2 cellular contexts compared by ENCODE assay signal in genomic region chr16:508884-509736, GRCh38.
TF ChIP-seq lines count a peak whose summit lies in the region.

No MANE protein-coding gene starts in this region.

TF ChIP-seq in IMR-90, 13 proteins besides CTCF, POLR2A, EP300 and RAD21:
- TF ChIP-seq SMC3 (IDR thresholded peaks at IDR 0.05; ENCODE audit: low read depth, low read length) (no peak), ELK1 (IDR thresholded peaks at IDR 0.05; ENCODE audit: borderline replicate concordance, low read depth, low read length) (no peak), NFE2L2 (IDR thresholded peaks at IDR 0.05; ENCODE audit: low read depth, low read length) (no peak), MAFK (IDR thresholded peaks at IDR 0.05; ENCODE audit: low read depth, low read length) (no peak), MAZ (IDR thresholded peaks at IDR 0.05; ENCODE audit: borderline replicate concordance, low read depth, low read length) (no peak), RFX5 (IDR thresholded peaks at IDR 0.05; ENCODE audit: low read depth, low read length) (no peak), MXI1 (IDR thresholded peaks at IDR 0.05; ENCODE audit: borderline replicate concordance, low read depth, low read length) (no peak), CEBPB (IDR thresholded peaks at IDR 0.05; ENCODE audit: low read depth, low read length) (no peak), RCOR1 (IDR thresholded peaks at IDR 0.05; ENCODE audit: insufficient replicate concordance, low read length) (no peak), CHD1 (IDR thresholded peaks at IDR 0.05; ENCODE audit: low read depth, low read length) (no peak), FOS (IDR thresholded peaks at IDR 0.05; ENCODE audit: low read depth, low read length) (no peak), BHLHE40 (IDR thresholded peaks at IDR 0.05; ENCODE audit: low read depth, low read length) (no peak)
- TF ChIP-seq, protein P1, sequence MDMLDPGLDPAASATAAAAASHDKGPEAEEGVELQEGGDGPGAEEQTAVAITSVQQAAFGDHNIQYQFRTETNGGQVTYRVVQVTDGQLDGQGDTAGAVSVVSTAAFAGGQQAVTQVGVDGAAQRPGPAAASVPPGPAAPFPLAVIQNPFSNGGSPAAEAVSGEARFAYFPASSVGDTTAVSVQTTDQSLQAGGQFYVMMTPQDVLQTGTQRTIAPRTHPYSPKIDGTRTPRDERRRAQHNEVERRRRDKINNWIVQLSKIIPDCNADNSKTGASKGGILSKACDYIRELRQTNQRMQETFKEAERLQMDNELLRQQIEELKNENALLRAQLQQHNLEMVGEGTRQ (IDR thresholded peaks at IDR 0.05; ENCODE audit: low read depth, low read length): no peak

TF ChIP-seq in endothelial cell of umbilical vein, 7 proteins besides CTCF, POLR2A, EP300 and RAD21:
- TF ChIP-seq EZH2 (IDR thresholded peaks at IDR 0.05; ENCODE audit: borderline replicate concordance, low read depth, low read length, severe bottlenecking): no peak
- no peak for TF ChIP-seq FOS (IDR thresholded peaks at IDR 0.05; ENCODE audit: borderline replicate concordance, insufficient read depth, low read length)
- TF ChIP-seq POLR2AphosphoS5 (IDR thresholded peaks at IDR 0.05; ENCODE audit: insufficient read depth, low read depth, low read length): no peak
- no peak for TF ChIP-seq MYC (IDR thresholded peaks at IDR 0.05; ENCODE audit: low read depth, low read length)
- TF ChIP-seq, protein P2, sequence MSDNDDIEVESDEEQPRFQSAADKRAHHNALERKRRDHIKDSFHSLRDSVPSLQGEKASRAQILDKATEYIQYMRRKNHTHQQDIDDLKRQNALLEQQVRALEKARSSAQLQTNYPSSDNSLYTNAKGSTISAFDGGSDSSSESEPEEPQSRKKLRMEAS (IDR thresholded peaks at IDR 0.05; ENCODE audit: insufficient read depth, insufficient read length): no peak
- TF ChIP-seq JUN (IDR thresholded peaks at IDR 0.05; ENCODE audit: borderline replicate concordance, insufficient read depth, insufficient read length, low read depth): no peak
- TF ChIP-seq GATA2 (IDR thresholded peaks at IDR 0.05; ENCODE audit: insufficient read depth, insufficient read length, low read depth, low read length): no peak
TF ChIP-seq in endothelial cell of umbilical vein: peak in this region for 0.
